29 cellular contexts compared by ENCODE assay signal in the genomic region with DNA sequence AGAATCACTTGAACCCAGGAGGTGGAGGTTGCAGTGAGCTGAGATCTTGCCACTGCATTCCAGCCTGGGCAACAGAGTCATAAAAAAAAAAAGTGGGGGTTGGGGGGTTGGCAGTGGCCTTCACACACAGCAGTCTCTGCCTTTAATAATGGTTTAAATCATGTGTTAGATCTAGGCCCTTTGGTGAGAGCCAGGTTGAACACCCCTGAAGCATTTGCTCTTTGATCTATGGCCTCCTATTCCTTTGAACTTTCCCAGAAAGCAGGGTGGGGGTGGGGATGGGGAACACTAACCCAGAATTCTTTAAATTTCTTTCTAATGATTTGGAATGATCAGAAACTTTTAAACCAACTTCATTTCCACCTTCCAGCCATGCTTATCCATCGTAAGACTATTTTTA.
"Had no signal": no experiment of that assay in that cellular context is flagged by ENCODE, and none has a peak within 500 bp of the region (broad histone marks: within the 10 kb centered on the region; RNA-seq: fewer than 3 reads in every experiment).

No MANE protein-coding gene starts in this region.

- H3K27me3 ChIP-seq: adrenal gland, body of pancreas, colonic mucosa had no signal

- H3K36me3 ChIP-seq: adrenal gland, colonic mucosa had no signal

- H3K9me3 Mint-ChIP-seq: endodermal cell had no signal

- H3K36me3 Mint-ChIP-seq: activated CD4-positive, alpha-beta memory T cell treated with anti-CD3 and anti-CD28 coated beads for 36 hours; activated CD8-positive, alpha-beta memory T cell treated with anti-CD3 and anti-CD28 coated beads, Interleukin-2, amount 10 ng/mL, durations not matched to agents 7 days and 5 days; activated naive CD4-positive, alpha-beta T cell treated with anti-CD3 and anti-CD28 coated beads, Interleukin-2, amount 50 U/mL, for 24 hours; activated naive CD8-positive, alpha-beta T cell treated with anti-CD3 and anti-CD28 coated beads for 36 hours had no signal

- H3K27ac Mint-ChIP-seq: activated CD4-positive, alpha-beta memory T cell treated with anti-CD3 and anti-CD28 coated beads for 36 hours; activated CD4-positive, alpha-beta T cell treated with anti-CD3 and anti-CD28 coated beads for 36 hours; activated CD4-positive, alpha-beta T cell treated with anti-CD3 and anti-CD28 coated beads, Interleukin-2, amount 10 ng/mL, durations not matched to agents 24 days and 14 days; activated CD8-positive, alpha-beta memory T cell treated with anti-CD3 and anti-CD28 coated beads, Interleukin-2, amount 10 ng/mL, durations not matched to agents 7 days and 5 days; activated CD8-positive, alpha-beta T cell treated with anti-CD3 and anti-CD28 coated beads, Interleukin-2, amount 10 ng/mL, durations not matched to agents 7 days and 5 days; activated naive CD4-positive, alpha-beta T cell treated with anti-CD3 and anti-CD28 coated beads for 36 hours; activated naive CD4-positive, alpha-beta T cell treated with anti-CD3 and anti-CD28 coated beads, Interleukin-2, amount 50 U/mL, for 24 hours; activated naive CD8-positive, alpha-beta T cell treated with anti-CD3 and anti-CD28 coated beads for 36 hours; activated naive CD8-positive, alpha-beta T cell treated with anti-CD3 and anti-CD28 coated beads, Interleukin-2, amount 50 U/mL, for 24 hours; activated T-helper 1 cell treated with anti-CD3 and anti-CD28 coated beads, Interleukin-12 subunit alpha, Interleukin-12 subunit beta, Interleukin-2, Interleukin-4 antibody, amounts not matched to agents 30 ng/mL and 10 ng/mL and 1 ng/mL, durations not matched to agents 14 hours and 24 hours and 36 hours; activated T-helper 2 cell treated with anti-CD3 and anti-CD28 coated beads, Interferon-gamma antibody, Interleukin-2, Interleukin-4, amounts not matched to agents 10 μg/mL and 5 μg/mL and 100 μg/mL, durations not matched to agents 14 hours and 24 hours and 36 hours; endodermal cell had no signal

- H3K27me3 Mint-ChIP-seq: activated CD4-positive, alpha-beta memory T cell treated with anti-CD3 and anti-CD28 coated beads for 36 hours; activated CD4-positive, alpha-beta T cell treated with anti-CD3 and anti-CD28 coated beads for 36 hours; activated CD4-positive, alpha-beta T cell treated with anti-CD3 and anti-CD28 coated beads, Interleukin-2, amount 10 ng/mL, durations not matched to agents 24 days and 14 days; activated CD8-positive, alpha-beta memory T cell treated with anti-CD3 and anti-CD28 coated beads, Interleukin-2, amount 10 ng/mL, durations not matched to agents 7 days and 5 days; activated naive CD4-positive, alpha-beta T cell treated with anti-CD3 and anti-CD28 coated beads, Interleukin-2, amount 50 U/mL, for 24 hours; activated naive CD8-positive, alpha-beta T cell treated with anti-CD3 and anti-CD28 coated beads for 36 hours had no signal

- H3K9me3 ChIP-seq: adrenal gland, body of pancreas, colonic mucosa had no signal

- H3K4me1 Mint-ChIP-seq: activated CD8-positive, alpha-beta memory T cell treated with anti-CD3 and anti-CD28 coated beads, Interleukin-2, amount 10 ng/mL, durations not matched to agents 7 days and 5 days; activated naive CD4-positive, alpha-beta T cell treated with anti-CD3 and anti-CD28 coated beads, Interleukin-2, amount 50 U/mL, for 24 hours; activated naive CD8-positive, alpha-beta T cell treated with anti-CD3 and anti-CD28 coated beads for 36 hours had no signal

- H3K27ac ChIP-seq: adrenal gland, body of pancreas, colonic mucosa had no signal

- ATAC-seq: activated CD4-positive, alpha-beta T cell treated with anti-CD3 and anti-CD28 coated beads for 36 hours; activated CD8-positive, alpha-beta memory T cell treated with anti-CD3 and anti-CD28 coated beads, Interleukin-2, amount 10 ng/mL, durations not matched to agents 7 days and 5 days; activated CD8-positive, alpha-beta T cell treated with anti-CD3 and anti-CD28 coated beads, Interleukin-2, amount 10 ng/mL, durations not matched to agents 7 days and 5 days; activated naive CD8-positive, alpha-beta T cell treated with anti-CD3 and anti-CD28 coated beads, Interleukin-2, amount 50 U/mL, for 24 hours; body of pancreas; esophagus mucosa had no signal

- H3K4me3 ChIP-seq: adrenal gland, body of pancreas, colonic mucosa had no signal

- DNase-seq: activated CD4-positive, alpha-beta memory T cell treated with anti-CD3 and anti-CD28 coated beads for 36 hours; activated CD4-positive, alpha-beta T cell treated with anti-CD3 and anti-CD28 coated beads for 36 hours; activated CD4-positive, alpha-beta T cell treated with anti-CD3 and anti-CD28 coated beads, Interleukin-2, amount 10 ng/mL, durations not matched to agents 24 days and 14 days; activated CD4-positive, CD25-positive, alpha-beta regulatory T cell; activated CD4-positive, CD25-positive, alpha-beta regulatory T cell treated with anti-CD3 and anti-CD28 coated beads, Interleukin-2, amount 50 U/mL, for 72 hours; activated CD8-positive, alpha-beta memory T cell treated with anti-CD3 and anti-CD28 coated beads, Interleukin-2, amount 10 ng/mL, durations not matched to agents 7 days and 5 days; activated CD8-positive, alpha-beta memory T cell treated with anti-CD3 and anti-CD28 coated beads, Interleukin-2, amount 50 U/mL, for 4 hours; activated CD8-positive, alpha-beta T cell treated with anti-CD3 and anti-CD28 coated beads, Interleukin-2, amount 10 ng/mL, durations not matched to agents 7 days and 5 days; activated effector memory CD4-positive, alpha-beta T cell treated with anti-CD3 and anti-CD28 coated beads, Interleukin-2, amount 50 U/mL, for 16 hours; activated naive CD4-positive, alpha-beta T cell treated with anti-CD3 and anti-CD28 coated beads for 36 hours; activated naive CD8-positive, alpha-beta T cell treated with anti-CD3 and anti-CD28 coated beads for 36 hours; activated naive CD8-positive, alpha-beta T cell treated with anti-CD3 and anti-CD28 coated beads, Interleukin-2, amount 50 U/mL, for 24 hours; activated T-cell treated with anti-CD3 and anti-CD28 coated beads, Interleukin-2, amount 50 U/mL, for 1 hour; activated T-cell treated with anti-CD3 and anti-CD28 coated beads, Interleukin-2, amount 50 U/mL, for 48 hours; adrenal gland; amygdala; aorta; body of pancreas; caudate nucleus; colonic mucosa; effector CD8-positive, alpha-beta T cell; endodermal cell; foreskin fibroblast; head of caudate nucleus; T-helper 2 cell had no signal

- H3K4me3 Mint-ChIP-seq: activated CD4-positive, alpha-beta memory T cell treated with anti-CD3 and anti-CD28 coated beads for 36 hours; activated CD4-positive, alpha-beta T cell treated with anti-CD3 and anti-CD28 coated beads for 36 hours; activated CD4-positive, alpha-beta T cell treated with anti-CD3 and anti-CD28 coated beads, Interleukin-2, amount 10 ng/mL, durations not matched to agents 24 days and 14 days; activated CD8-positive, alpha-beta memory T cell treated with anti-CD3 and anti-CD28 coated beads, Interleukin-2, amount 10 ng/mL, durations not matched to agents 7 days and 5 days; activated CD8-positive, alpha-beta T cell treated with anti-CD3 and anti-CD28 coated beads, Interleukin-2, amount 10 ng/mL, durations not matched to agents 7 days and 5 days; activated naive CD4-positive, alpha-beta T cell treated with anti-CD3 and anti-CD28 coated beads for 36 hours; activated naive CD4-positive, alpha-beta T cell treated with anti-CD3 and anti-CD28 coated beads, Interleukin-2, amount 50 U/mL, for 24 hours; activated naive CD8-positive, alpha-beta T cell treated with anti-CD3 and anti-CD28 coated beads for 36 hours; activated naive CD8-positive, alpha-beta T cell treated with anti-CD3 and anti-CD28 coated beads, Interleukin-2, amount 50 U/mL, for 24 hours; activated T-helper 1 cell treated with anti-CD3 and anti-CD28 coated beads, Interleukin-12 subunit alpha, Interleukin-12 subunit beta, Interleukin-2, Interleukin-4 antibody, amounts not matched to agents 30 ng/mL and 10 ng/mL and 1 ng/mL, durations not matched to agents 14 hours and 24 hours and 36 hours; endodermal cell had no signal

- H3K4me1 ChIP-seq: adrenal gland, body of pancreas, colonic mucosa had no signal
